Comparison of ENCODE assay signal across 8 cellular contexts in the genomic region with DNA sequence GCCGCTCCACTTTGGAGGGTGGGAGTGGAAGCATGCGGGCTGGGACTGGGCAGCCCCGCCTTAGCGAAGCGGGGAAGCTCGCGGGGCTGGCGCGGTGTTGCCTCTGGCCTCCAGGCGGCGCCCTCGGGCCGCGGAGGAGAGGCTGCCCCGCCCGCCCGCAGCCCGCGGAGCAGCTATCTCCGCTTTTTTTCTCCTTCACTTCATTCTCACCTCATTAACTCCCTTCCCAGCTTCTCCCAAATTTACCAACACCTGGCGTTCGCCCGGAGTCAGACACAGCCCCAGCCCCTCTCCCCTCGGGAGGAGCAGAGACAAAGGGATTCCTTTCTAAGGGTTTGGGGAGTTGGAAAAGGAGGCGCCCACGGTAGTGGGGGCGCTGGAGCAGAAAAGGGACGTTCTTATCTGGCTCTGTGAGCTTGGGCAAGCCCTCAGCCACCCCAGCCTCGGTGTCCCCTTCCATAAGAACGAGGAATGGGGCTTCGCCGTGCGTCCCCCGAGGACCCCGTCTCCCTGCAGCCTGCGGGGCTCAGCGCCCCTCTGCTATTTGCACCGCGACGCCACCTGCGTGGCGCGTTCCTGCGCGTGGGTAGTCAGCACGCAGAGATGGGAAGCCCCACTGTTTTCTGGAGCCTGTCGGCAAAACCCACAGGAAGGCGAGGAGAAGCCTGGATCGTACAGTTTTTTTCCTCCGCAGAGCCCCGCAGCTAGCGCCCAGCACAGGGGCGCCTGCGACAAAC.
DNase-seq lines count a peak whose midpoint lies in the region; ATAC-seq lines count a peak whose summit lies in the region.

No MANE protein-coding gene starts in this region.

- ATAC-seq in HG02852 (IDR thresholded peaks at IDR 0.05; ENCODE audit: unreplicated experiment): peak; percentile 46

- DNase-seq in DMS79 treated with DMSO at 0.1 percent for 48 hours (lab: John Stamatoyannopoulos, UW) (peak; percentile 84), NCI-H345 (lab: John Stamatoyannopoulos, UW) (peak; percentile 82), cerebellar cortex (ENCODE audit: low spot score) (peak; percentile 69), kidney glomerular epithelial cell (lab: John Stamatoyannopoulos, UW) (peak; percentile 55), GOT3 (lab: John Stamatoyannopoulos, UW) (no peak)
- DNase-seq in activated CD4-positive, CD25-positive, alpha-beta regulatory T cell treated with anti-CD3 and anti-CD28 coated beads, Interleukin-2, amount 50 U/mL, for 16 hours (ENCODE audit: low read depth, low spot score): peak; percentile 53
- peak; percentile 83 for DNase-seq in stimulated activated CD4-positive, alpha-beta T cell treated with anti-CD3 and anti-CD28 coated beads, Interleukin-15, amount 100 ng/mL, for 24 hours
